In the genomic region with DNA sequence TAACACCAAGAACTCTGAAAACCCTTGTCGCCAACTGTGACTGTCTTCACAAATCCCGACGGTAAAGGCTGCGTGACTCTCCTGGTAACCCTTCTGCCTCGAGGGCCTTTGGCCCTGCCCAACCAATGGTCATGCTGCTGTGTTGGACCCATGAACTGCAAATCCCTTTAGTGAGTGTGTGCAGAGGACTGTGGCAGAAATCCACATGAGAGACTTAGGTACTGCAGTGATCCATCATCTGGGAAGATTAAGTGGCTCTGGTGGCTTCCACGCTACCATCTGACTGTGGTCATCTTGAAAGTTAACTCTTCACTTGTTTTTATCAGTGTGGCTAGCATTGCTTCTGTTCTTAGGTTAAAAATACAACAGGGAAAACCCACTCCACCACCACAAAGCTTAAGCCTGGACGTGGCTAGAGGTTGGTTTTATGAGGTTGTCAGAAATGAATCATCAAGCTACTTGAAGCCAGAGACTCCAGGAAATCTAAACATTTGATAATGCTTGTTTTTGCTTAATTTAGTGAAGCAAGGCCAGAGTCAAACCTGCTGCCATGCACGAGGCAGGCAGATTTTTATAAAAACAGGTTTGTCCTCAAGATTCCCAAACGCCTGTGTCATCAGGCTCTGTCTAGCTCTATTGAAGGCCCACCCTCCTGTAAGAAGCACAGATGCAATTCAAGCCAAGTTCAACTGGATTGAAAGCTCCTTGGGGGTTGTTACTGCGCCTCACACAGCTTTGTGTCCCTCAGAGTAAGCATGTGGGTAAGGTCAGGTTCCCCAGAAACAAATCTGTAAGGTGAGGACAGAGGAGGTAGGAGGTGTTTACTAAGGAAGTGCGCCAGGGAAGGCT, we compare ENCODE assay signal across 7 cellular contexts. TPM values are rescaled to one million over a fixed set of nuclear protein-coding genes. Genes with fewer than 3 reads are reported as not detected.
DNase-seq lines count a peak whose midpoint lies in the region; ATAC-seq and TF ChIP-seq lines count a peak whose summit lies in the region.

No MANE protein-coding gene starts in this region.

- CTCF ChIA-PET in HEK293 (lab: Yijun Ruan, JAX) = interaction anchor here (0.7 to 1.2 kb wide), 2 partner anchors 10 to 248 kb away, joined by 3 to 4 read pairs; no protein-coding TSS in a partner anchor
- CTCF ChIA-PET in CD4-positive, alpha-beta memory T cell (lab: Charles Lee; ENCODE audit: partially characterized antibody) = interaction anchor here (0.6 to 0.8 kb wide), 2 partner anchors 10 to 97 kb away, joined by 3 read pairs; no protein-coding TSS in a partner anchor

- no peaks in the 10 kb centered on the region for H3K79me2 ChIP-seq in fibroblast of lung (ENCODE audit: control insufficient read depth, insufficient read depth, low read length)

- peak overlapping the region; percentile 3 for H2AFZ ChIP-seq in fibroblast of lung (ENCODE audit: low read length)

- peaks cover 10% of the 10 kb centered on the region for H3K4me1 ChIP-seq in HEK293 (ENCODE audit: control insufficient read depth, insufficient read depth, low read length)
- peaks cover 17% of the 10 kb centered on the region for H3K4me1 ChIP-seq in fibroblast of lung (ENCODE audit: control insufficient read depth, extremely low read depth, insufficient read depth, low read length)
- H3K4me1 ChIP-seq in CD4-positive, alpha-beta memory T cell (ENCODE audit: insufficient read depth, low read length) = no peaks in the 10 kb centered on the region

- H3K4me3 ChIP-seq in HEK293 (ENCODE audit: low read depth, low read length) = no peak overlapping the region
- H3K4me3 ChIP-seq in fibroblast of lung (replicated peaks in 1 of 4; ENCODE audit: control extremely low read depth in 1 of 4, insufficient read depth in 1 of 4, low read depth in 3 of 4, low read length in 4 of 4) = no peak overlapping the region
- H3K4me3 ChIP-seq in CD4-positive, alpha-beta memory T cell (ENCODE audit: low read length in 2 of 2) = no peak overlapping the region

- H3K4me1 Mint-ChIP-seq in CD4-positive, alpha-beta memory T cell = peaks cover 3 to 6% (median 3%) of the 10 kb centered on the region in 4 donors

- H3K27ac Mint-ChIP-seq in CD4-positive, alpha-beta memory T cell = peak overlapping the region in 1 of 7 donors; percentile 61

- peak; percentile 93 for DNase-seq in MV-4-11 (lab: John Stamatoyannopoulos, UW)
- DNase-seq in fibroblast of lung (ENCODE audit: low read depth in 2 of 2) = peak; percentile 96 to 97
- no peak for DNase-seq in CD4-positive, alpha-beta memory T cell
- no peak for DNase-seq in NCI-H1417 treated with DMSO at 0.1 percent for 48 hours (lab: John Stamatoyannopoulos, UW)
- no peak for DNase-seq in HuH-7 (ENCODE audit: low spot score)

- H3K27me3 Mint-ChIP-seq in CD4-positive, alpha-beta memory T cell = no peaks in the 10 kb centered on the region

- peaks cover 2 to 19% of the 10 kb centered on the region in 2 donors for H3K36me3 Mint-ChIP-seq in CD4-positive, alpha-beta memory T cell

- intact Hi-C loops in CD4-positive, alpha-beta memory T cell (cut with micrococcal nuclease) = no loop called here

- no peak overlapping the region for H3K9ac ChIP-seq in fibroblast of lung (ENCODE audit: insufficient read depth, low read length)

- H3K27me3 ChIP-seq in fibroblast of lung (ENCODE audit: control insufficient read depth, insufficient read depth, low read length) = no peaks in the 10 kb centered on the region
- H3K27me3 ChIP-seq in CD4-positive, alpha-beta memory T cell (ENCODE audit: insufficient read depth, low read length) = no peaks in the 10 kb centered on the region

- H3K27ac ChIP-seq in HEK293 (ENCODE audit: extremely low read depth, low read depth, low read length) = peak overlapping the region; percentile 57
- H3K27ac ChIP-seq in fibroblast of lung (ENCODE audit: insufficient read depth, low read length) = peak overlapping the region; percentile 58
- no peak overlapping the region for H3K27ac ChIP-seq in CD4-positive, alpha-beta memory T cell (ENCODE audit: low read depth, low read length)

- TF ChIP-seq CTCF in HEK293 (tag by site-specific recombination; IDR thresholded peaks at IDR 0.05) (no peak), fibroblast of lung (conservative IDR thresholded peaks at IDR 0.05 in 1 of 2, IDR thresholded peaks at IDR 0.05 in 1 of 2; ENCODE audit: low read depth in 1 of 2, low read length in 2 of 2) (no peak)

- H3K9me3 Mint-ChIP-seq in CD4-positive, alpha-beta memory T cell = peaks cover 0 to 4% (median 0%) of the 10 kb centered on the region in 8 donors

- H3K4me3 Mint-ChIP-seq in CD4-positive, alpha-beta memory T cell = no peak overlapping the region

- H3K4me2 ChIP-seq in fibroblast of lung (ENCODE audit: extremely low read depth, insufficient read depth, low read length) = peak overlapping the region; percentile 75

- no peaks in the 10 kb centered on the region for H3K9me3 ChIP-seq in HEK293 (ENCODE audit: control insufficient read depth, insufficient read depth, low read depth, low read length)
- no peaks in the 10 kb centered on the region for H3K9me3 ChIP-seq in fibroblast of lung (ENCODE audit: control insufficient read depth, insufficient read depth, low read depth, low read length)
- H3K9me3 ChIP-seq in CD4-positive, alpha-beta memory T cell (ENCODE audit: control insufficient read depth in 1 of 2, low read length in 2 of 2) = no peaks in the 10 kb centered on the region

- ATAC-seq in GM18861 (IDR thresholded peaks at IDR 0.05; ENCODE audit: unreplicated experiment) = peak; percentile 82

- no peaks in the 10 kb centered on the region for H4K20me1 ChIP-seq in fibroblast of lung (ENCODE audit: control insufficient read depth, extremely low read depth, insufficient read depth, low read length)

- H3K36me3 ChIP-seq in HEK293 (ENCODE audit: control insufficient read depth in 2 of 2, insufficient read depth in 1 of 2, low read length in 2 of 2) (no peaks in the 10 kb centered on the region), fibroblast of lung (ENCODE audit: control insufficient read depth, insufficient read depth, low read length) (no peaks in the 10 kb centered on the region)
- H3K36me3 ChIP-seq in CD4-positive, alpha-beta memory T cell (ENCODE audit: insufficient read depth, low read length) = no peaks in the 10 kb centered on the region

- POLR2A ChIA-PET in HEK293 (lab: Yijun Ruan, JAX) = interaction anchor here (0.6 to 1.0 kb wide), 3 partner anchors 52 to 575 kb away, joined by 4 to 7 read pairs (median 4); a partner anchor contains a TSS
- POLR2A ChIA-PET in CD4-positive, alpha-beta memory T cell (lab: Charles Lee; ENCODE audit: partially characterized antibody) = no interaction called here

TF ChIP-seq in HEK293, 187 proteins besides CTCF, POLR2A, EP300 and RAD21:
- TF ChIP-seq ZNF76 (tag by site-specific recombination; IDR thresholded peaks at IDR 0.05; ENCODE audit: borderline replicate concordance, low read depth) = no peak
- TF ChIP-seq, protein P1, sequence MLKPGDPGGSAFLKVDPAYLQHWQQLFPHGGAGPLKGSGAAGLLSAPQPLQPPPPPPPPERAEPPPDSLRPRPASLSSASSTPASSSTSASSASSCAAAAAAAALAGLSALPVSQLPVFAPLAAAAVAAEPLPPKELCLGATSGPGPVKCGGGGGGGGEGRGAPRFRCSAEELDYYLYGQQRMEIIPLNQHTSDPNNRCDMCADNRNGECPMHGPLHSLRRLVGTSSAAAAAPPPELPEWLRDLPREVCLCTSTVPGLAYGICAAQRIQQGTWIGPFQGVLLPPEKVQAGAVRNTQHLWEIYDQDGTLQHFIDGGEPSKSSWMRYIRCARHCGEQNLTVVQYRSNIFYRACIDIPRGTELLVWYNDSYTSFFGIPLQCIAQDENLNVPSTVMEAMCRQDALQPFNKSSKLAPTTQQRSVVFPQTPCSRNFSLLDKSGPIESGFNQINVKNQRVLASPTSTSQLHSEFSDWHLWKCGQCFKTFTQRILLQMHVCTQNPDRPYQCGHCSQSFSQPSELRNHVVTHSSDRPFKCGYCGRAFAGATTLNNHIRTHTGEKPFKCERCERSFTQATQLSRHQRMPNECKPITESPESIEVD (tag by site-specific recombination; IDR thresholded peaks at IDR 0.05) = peak; percentile 18; the same call in 1 of the 2 replicates
- peak; percentile 37; the same call in 1 of the 2 replicates for TF ChIP-seq OSR2 (tag by site-specific recombination; IDR thresholded peaks at IDR 0.05)
- peak; percentile 82 for TF ChIP-seq GLIS1 (tag by site-specific recombination; IDR thresholded peaks at IDR 0.05)
- TF ChIP-seq, protein P2, sequence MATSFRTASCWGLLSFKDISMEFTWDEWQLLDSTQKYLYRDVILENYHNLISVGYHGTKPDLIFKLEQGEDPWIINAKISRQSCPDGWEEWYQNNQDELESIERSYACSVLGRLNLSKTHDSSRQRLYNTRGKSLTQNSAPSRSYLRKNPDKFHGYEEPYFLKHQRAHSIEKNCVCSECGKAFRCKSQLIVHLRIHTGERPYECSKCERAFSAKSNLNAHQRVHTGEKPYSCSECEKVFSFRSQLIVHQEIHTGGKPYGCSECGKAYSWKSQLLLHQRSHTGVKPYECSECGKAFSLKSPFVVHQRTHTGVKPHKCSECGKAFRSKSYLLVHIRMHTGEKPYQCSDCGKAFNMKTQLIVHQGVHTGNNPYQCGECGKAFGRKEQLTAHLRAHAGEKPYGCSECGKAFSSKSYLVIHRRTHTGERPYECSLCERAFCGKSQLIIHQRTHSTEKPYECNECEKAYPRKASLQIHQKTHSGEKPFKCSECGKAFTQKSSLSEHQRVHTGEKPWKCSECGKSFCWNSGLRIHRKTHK (tag by site-specific recombination; IDR thresholded peaks at IDR 0.05) = no peak
- TF ChIP-seq YY1 (tag by site-specific recombination; IDR thresholded peaks at IDR 0.05) = no peak
- TF ChIP-seq, protein P3, sequence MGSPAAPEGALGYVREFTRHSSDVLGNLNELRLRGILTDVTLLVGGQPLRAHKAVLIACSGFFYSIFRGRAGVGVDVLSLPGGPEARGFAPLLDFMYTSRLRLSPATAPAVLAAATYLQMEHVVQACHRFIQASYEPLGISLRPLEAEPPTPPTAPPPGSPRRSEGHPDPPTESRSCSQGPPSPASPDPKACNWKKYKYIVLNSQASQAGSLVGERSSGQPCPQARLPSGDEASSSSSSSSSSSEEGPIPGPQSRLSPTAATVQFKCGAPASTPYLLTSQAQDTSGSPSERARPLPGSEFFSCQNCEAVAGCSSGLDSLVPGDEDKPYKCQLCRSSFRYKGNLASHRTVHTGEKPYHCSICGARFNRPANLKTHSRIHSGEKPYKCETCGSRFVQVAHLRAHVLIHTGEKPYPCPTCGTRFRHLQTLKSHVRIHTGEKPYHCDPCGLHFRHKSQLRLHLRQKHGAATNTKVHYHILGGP (tag by site-specific recombination; IDR thresholded peaks at IDR 0.05) = peak; percentile 66; the same call in 1 of the 2 replicates
- 0 out of 2 replicates have a peak, but pooled peaks have one; percentile 6 for TF ChIP-seq ZNF335 (tag by site-specific recombination; conservative IDR thresholded peaks at IDR 0.05)

RNA-seq across cellular contexts. Expression of a gene that starts 52.7 kb away (rescaled TPM):
- total RNA-seq in fibroblast of lung = 103 and 117 TPM in 2 replicates
- polyA plus RNA-seq in fibroblast of lung = 31.2 and 45.0 TPM in 2 replicates
- polyA plus RNA-seq in fibroblast of lung (2012) = 17.8 and 25.9 TPM in 2 replicates
- polyA minus RNA-seq in fibroblast of lung (ENCODE audit: low replicate concordance) = 5.3 and 7.8 TPM in 2 replicates
- 10 to 100 TPM; 54.3 to 57.2 TPM for total RNA-seq in CD4-positive, alpha-beta memory T cell
- 10 to 100 TPM; 20.2 to 51.1 TPM for polyA plus RNA-seq in CD4-positive, alpha-beta memory T cell

Comparison
In these comparisons a context has a peak if more than half of its experiments do, and no peak if none do; other contexts are left out.
1. DNase-seq: peak in MV-4-11 (single experiment) and fibroblast of lung (2 of 2); none in CD4-positive, alpha-beta memory T cell (0 of 5), NCI-H1417 treated with DMSO at 0.1 percent for 48 hours (single experiment) and HuH-7 (single experiment).